In genomic region chr19:5617080-5617479, GRCh38 we compare ENCODE assay signal across 29 cellular contexts. TPM values are rescaled to one million over a fixed set of nuclear protein-coding genes. Genes with fewer than 3 reads are reported as not detected.
"Had no signal": no experiment of that assay in that cellular context is flagged by ENCODE, and none has a peak within 500 bp of the region (broad histone marks: within the 10 kb centered on the region; RNA-seq: fewer than 3 reads in every experiment).

No MANE protein-coding gene starts in this region.

- H3K27me3 ChIP-seq: esophagus squamous epithelium, neutrophil, right atrium auricular region, tibial nerve, upper lobe of left lung had no signal

- H3K4me3 ChIP-seq: coronary artery, esophagus squamous epithelium, lower lobe of right lung, prostate gland, right atrium auricular region, smooth muscle cell, thoracic aorta, tibial nerve, upper lobe of left lung had no signal

- H3K27ac ChIP-seq: coronary artery, esophagus squamous epithelium, lower lobe of right lung, neutrophil, prostate gland, right atrium auricular region, thoracic aorta, tibial nerve, upper lobe of left lung had no signal

- ATAC-seq: left ventricle myocardium superior, lower lobe of right lung, natural killer cell, sciatic nerve had no signal

- H3K4me2 ChIP-seq: smooth muscle cell had no signal

- H3K4me3 Mint-ChIP-seq: immature natural killer cell, natural killer cell had no signal

- H3K9me3 ChIP-seq: esophagus squamous epithelium, lower lobe of right lung, neutrophil, prostate gland, right atrium auricular region, thoracic aorta, tibial nerve, upper lobe of left lung had no signal

- H3K9me3 Mint-ChIP-seq: immature natural killer cell, natural killer cell had no signal

- DNase-seq: dermis blood vessel endothelial cell; effector memory CD4-positive, alpha-beta T cell; erythroblast; esophagus squamous epithelium; hypothalamus; immature natural killer cell; islet precursor cell; left ventricle myocardium superior; lower lobe of right lung; natural killer cell; stimulated activated CD4-positive, alpha-beta T cell treated with anti-CD3 and anti-CD28 coated beads, Interleukin-12 subunit alpha, Interleukin-12 subunit beta, amount 100 ng/mL, for 4 hours; stimulated activated CD4-positive, alpha-beta T cell treated with anti-CD3 and anti-CD28 coated beads, Interleukin-1b, Interleukin-23, amount 100 ng/mL, for 48 hours; stimulated activated CD4-positive, alpha-beta T cell treated with anti-CD3 and anti-CD28 coated beads, Interleukin-4, amount 100 ng/mL, for 1 hour; stimulated activated CD8-positive, alpha-beta memory T cell treated with anti-CD3 and anti-CD28 coated beads, Interleukin-4, amount 100 ng/mL, for 48 hours; stimulated activated naive CD4-positive, alpha-beta T cell; substantia nigra; upper lobe of left lung had no signal

- H3K27ac Mint-ChIP-seq: natural killer cell had no signal

- FAIRE-seq: endothelial cell of umbilical vein, frontal cortex, urothelium cell line had no signal

RNA-seq across cellular contexts. Expression of gene TINCR, which starts 49.3 kb away (rescaled TPM):
- total RNA-seq: endothelial cell of umbilical vein, left ventricle myocardium superior, myocyte had no signal
